In the genomic region with DNA sequence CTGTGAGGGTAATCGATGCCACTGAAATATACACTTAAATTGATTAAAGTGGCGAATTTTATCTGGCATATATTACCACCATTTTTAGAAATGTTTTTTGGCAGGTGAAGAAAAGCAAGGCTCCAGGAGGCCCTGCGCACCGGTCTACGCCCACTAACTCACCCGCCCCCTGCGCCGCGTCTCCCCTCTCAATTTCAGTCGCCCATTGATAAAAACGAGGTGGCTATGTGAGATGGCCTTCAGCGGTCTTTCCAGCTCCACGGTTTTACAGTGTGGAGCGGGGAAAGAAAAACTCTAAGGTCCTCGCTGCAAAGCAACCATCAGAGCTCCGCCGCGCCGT, we compare ENCODE assay signal across 8 cellular contexts. TPM values are rescaled to one million over a fixed set of nuclear protein-coding genes. Genes with fewer than 3 reads are reported as not detected.
DNase-seq lines count a peak whose midpoint lies in the region; ATAC-seq and TF ChIP-seq lines count a peak whose summit lies in the region.

No MANE protein-coding gene starts in this region.

- H3K79me2 ChIP-seq in SU-DHL-6 (ENCODE audit: insufficient read depth, low read length) = no peaks in the 10 kb centered on the region

- H3K9ac ChIP-seq in SU-DHL-6 (ENCODE audit: low read length) (peak overlapping the region; percentile 50), skeletal muscle tissue (ENCODE audit: low read depth in 1 of 3, low read length in 3 of 3) (peak overlapping the region; percentile 70 to 82 (median 80))

- H3K4me1 ChIP-seq in heart left ventricle (peaks cover 0 to 20% (median 10%) of the 10 kb centered on the region in 12 donors), skeletal muscle tissue (ENCODE audit: control insufficient read depth in 3 of 3, insufficient read depth in 3 of 3, low read length in 3 of 3) (peaks cover 8 to 20% (median 14%) of the 10 kb centered on the region in 3 donors)

- intact Hi-C loops in heart left ventricle (cut with DNase I) (no loop called here), head of caudate nucleus (cut with DNase I) (no loop called here)

- TF ChIP-seq CTCF in SU-DHL-6 (IDR thresholded peaks at IDR 0.05; ENCODE audit: insufficient read depth, low read length, poor library complexity, severe bottlenecking) (no peak), heart left ventricle (IDR thresholded peaks at IDR 0.05) (no peak)

- H3F3A ChIP-seq in SU-DHL-6 (ENCODE audit: insufficient read depth) = no peaks in the 10 kb centered on the region; the same call in 1 of the 2 replicates

- peak; percentile 31 for ATAC-seq in GM18502 (IDR thresholded peaks at IDR 0.05; ENCODE audit: poor library complexity, unreplicated experiment)
- peak; percentile 32 for ATAC-seq in HG02642 (IDR thresholded peaks at IDR 0.05; ENCODE audit: poor library complexity, unreplicated experiment)
- peak in 2 of 4 donors; percentile 2 to 30 for ATAC-seq in heart left ventricle

- H3K4me3 ChIP-seq in SU-DHL-6 (ENCODE audit: insufficient read depth, low read length, poor library complexity, severe bottlenecking) = peak overlapping the region; percentile 56
- peak overlapping the region; percentile 42 to 97 (median 68) for H3K4me3 ChIP-seq in heart left ventricle
- H3K4me3 ChIP-seq in skeletal muscle tissue (ENCODE audit: low read length in 3 of 3) = peak overlapping the region; percentile 79 to 83 (median 82)

- peak overlapping the region; percentile 90 for H2AFZ ChIP-seq in SU-DHL-6 (ENCODE audit: low read depth, low read length, severe bottlenecking)

- H3K36me3 ChIP-seq in SU-DHL-6 (ENCODE audit: low read length) (no peaks in the 10 kb centered on the region), heart left ventricle (no peaks in the 10 kb centered on the region), skeletal muscle tissue (ENCODE audit: control insufficient read depth in 3 of 3, insufficient read depth in 3 of 3, low read length in 3 of 3) (no peaks in the 10 kb centered on the region)

- H3K9me3 ChIP-seq in SU-DHL-6 (ENCODE audit: insufficient read depth, low read length) (no peaks in the 10 kb centered on the region), heart left ventricle (no peaks in the 10 kb centered on the region), skeletal muscle tissue (ENCODE audit: control insufficient read depth in 3 of 3, low read length in 3 of 3) (no peaks in the 10 kb centered on the region)

- TF ChIP-seq POLR2A in heart left ventricle (IDR thresholded peaks at IDR 0.05) = no peak

- no peak overlapping the region for H3K27ac ChIP-seq in SU-DHL-6 (ENCODE audit: low read depth, low read length)
- peak overlapping the region in 11 of 12 donors; percentile 62 to 93 (median 76) for H3K27ac ChIP-seq in heart left ventricle
- peak overlapping the region; percentile 51 for H3K27ac ChIP-seq in skeletal muscle tissue (ENCODE audit: low read depth, low read length)

- WGBS in heart left ventricle, 4 donors = 2 to 6% (median 3%) methylated on average over 11 to 19 of the region's 19 CpGs

- no peak for DNase-seq in heart left ventricle
- DNase-seq in KG1 (lab: John Stamatoyannopoulos, UW) = no peak
- DNase-seq in NCI-H345 treated with DMSO at 0.1 percent for 48 hours (lab: John Stamatoyannopoulos, UW; ENCODE audit: unreplicated experiment) = no peak
- DNase-seq in head of caudate nucleus = no peak

- H3K27me3 ChIP-seq in SU-DHL-6 (ENCODE audit: low read length) (no peaks in the 10 kb centered on the region), heart left ventricle (no peaks in the 10 kb centered on the region), skeletal muscle tissue (ENCODE audit: control insufficient read depth in 3 of 3, insufficient read depth in 3 of 3, low read length in 3 of 3) (no peaks in the 10 kb centered on the region)

- H3K9me2 ChIP-seq in SU-DHL-6 (replicated peaks; ENCODE audit: insufficient read depth, low read length) = no peaks in the 10 kb centered on the region

- H3K4me2 ChIP-seq in SU-DHL-6 (ENCODE audit: low read depth, low read length, poor library complexity, severe bottlenecking) = peak overlapping the region; percentile 67

- no peaks in the 10 kb centered on the region for H4K20me1 ChIP-seq in SU-DHL-6 (ENCODE audit: low read depth, low read length)

RNA-seq across cellular contexts. Expression of gene AQP11, which starts 0.6 kb away (rescaled TPM):
- total RNA-seq in heart left ventricle (1 to 10 TPM in 5 of 9 donors, under 1 TPM in 4; 0.28 to 1.8 (median 1.2) TPM), skeletal muscle tissue (0.52 TPM)
- polyA plus RNA-seq in heart left ventricle = under 1 TPM; 0.27 to 0.72 TPM

RNA-seq across cellular contexts. Expression of gene CLNS1A, which starts 48.4 kb away (rescaled TPM):
- total RNA-seq in heart left ventricle (10 to 100 TPM; 60.8 to 85.1 (median 69.4) TPM), skeletal muscle tissue (188 TPM)
- 10 to 100 TPM; 49.5 to 80.8 TPM for polyA plus RNA-seq in heart left ventricle
